In genomic region chr6:36760685-36761435, GRCh38 we compare ENCODE assay signal across 23 cellular contexts.
A peak's percentile ranks its signal among the peaks of the same experiment; 100 is the strongest.
DNase-seq lines count a peak whose midpoint lies in the region; TF ChIP-seq lines count a peak whose summit lies in the region.
"Had no signal": no experiment of that assay in that cellular context is flagged by ENCODE, and none has a peak within 500 bp of the region (broad histone marks: within the 10 kb centered on the region; RNA-seq: fewer than 3 reads in every experiment).

No MANE protein-coding gene starts in this region.

- no peak overlapping the region for H3K4me2 ChIP-seq in MM.1S (ENCODE audit: low read depth, low read length)

- no peak for TF ChIP-seq CTCF in MM.1S (IDR thresholded peaks at IDR 0.05; ENCODE audit: low read length)

- H3F3A ChIP-seq in MM.1S (ENCODE audit: insufficient read depth, low read length) = peaks cover 25% of the 10 kb centered on the region

- no peaks in the 10 kb centered on the region for H3K9me2 ChIP-seq in MM.1S (replicated peaks; ENCODE audit: insufficient read depth, low read length)

- DNase-seq in Ammon's horn (ENCODE audit: low spot score) (peak; percentile 78), amygdala (lab: John Stamatoyannopoulos, UW) (peak in 48 of 56 donors; percentile 7 to 82 (median 51)), hippocampal formation (lab: John Stamatoyannopoulos, UW) (peak; percentile 72 to 84), nucleus accumbens (lab: John Stamatoyannopoulos, UW) (peak in 49 of 56 donors; percentile 19 to 83 (median 59)), MM.1S (no peak), SW480 (ENCODE audit: low spot score) (no peak)
- no peak for DNase-seq in stimulated activated CD4-positive, alpha-beta T cell treated with anti-CD3 and anti-CD28 coated beads, Interleukin-15, amount 100 ng/mL, for 24 hours
- DNase-seq in activated naive CD4-positive, alpha-beta T cell treated with Interleukin-2 at 50 U/mL for 16 hours = no peak
- DNase-seq: activated B cell treated with CpG ODN at 0.5 μM for 24 hours; activated CD4-positive, alpha-beta T cell treated with anti-CD3 and anti-CD28 coated beads, Interleukin-2, amount 10 ng/mL, durations not matched to agents 7 days and 5 days; activated gamma-delta T cell; activated naive CD8-positive, alpha-beta T cell treated with anti-CD3 and anti-CD28 coated beads, Interleukin-2, amount 10 ng/mL, durations not matched to agents 7 days and 5 days; CD8-positive, alpha-beta memory T cell; EL; endodermal cell; heart left ventricle; HFFc6; IMR-90; NCI-H1048; NCI-H510A; stimulated activated CD4-positive, alpha-beta T cell treated with anti-CD3 and anti-CD28 coated beads, Interleukin-2, amount 100 ng/mL, for 48 hours; upper lobe of right lung had no signal

- H3K27me3 ChIP-seq in MM.1S (replicated peaks; ENCODE audit: insufficient read depth, low read length) = no peaks in the 10 kb centered on the region
- H3K27me3 ChIP-seq: heart left ventricle, upper lobe of right lung had no signal

- H4K20me1 ChIP-seq in MM.1S (ENCODE audit: insufficient read depth, low read length) = no peaks in the 10 kb centered on the region

- H3K9ac ChIP-seq in MM.1S (ENCODE audit: low read length) = no peak overlapping the region

- no peak overlapping the region for H3K27ac ChIP-seq in MM.1S (ENCODE audit: low read length)
- H3K27ac ChIP-seq: heart left ventricle, RWPE1, upper lobe of right lung had no signal

- no peaks in the 10 kb centered on the region for H3K79me2 ChIP-seq in MM.1S (ENCODE audit: low read length)

- no peaks in the 10 kb centered on the region for H3K36me3 ChIP-seq in MM.1S (replicated peaks; ENCODE audit: insufficient read depth, low read length)
- H3K36me3 ChIP-seq: heart left ventricle, upper lobe of right lung had no signal

- peaks cover 39% of the 10 kb centered on the region for H3K4me1 ChIP-seq in MM.1S (ENCODE audit: low read length)

- no peak overlapping the region for H3K4me3 ChIP-seq in MM.1S (ENCODE audit: low read length)
- H3K4me3 ChIP-seq: heart left ventricle, upper lobe of right lung had no signal

- H2AFZ ChIP-seq in MM.1S (ENCODE audit: low read length) = no peak overlapping the region

- H3K9me3 ChIP-seq in MM.1S (replicated peaks; ENCODE audit: insufficient read depth, low read length) = no peaks in the 10 kb centered on the region
- H3K9me3 ChIP-seq: heart left ventricle, upper lobe of right lung had no signal

Comparison
In these comparisons a context has a peak if more than half of its experiments do, and no peak if none do; other contexts are left out.
1. DNase-seq: peak in Ammon's horn (single experiment), amygdala (48 of 56), hippocampal formation (2 of 2) and nucleus accumbens (49 of 56); none in stimulated activated CD4-positive, alpha-beta T cell treated with anti-CD3 and anti-CD28 coated beads, Interleukin-15, amount 100 ng/mL, for 24 hours (single experiment), MM.1S (single experiment), activated naive CD4-positive, alpha-beta T cell treated with Interleukin-2 at 50 U/mL for 16 hours (single experiment) and SW480 (single experiment).